17 cellular contexts compared by ENCODE assay signal in genomic region chr16:89035698-89036570, GRCh38. TPM values are rescaled to one million over a fixed set of nuclear protein-coding genes. Genes with fewer than 3 reads are reported as not detected.
"Had no signal": no experiment of that assay in that cellular context is flagged by ENCODE, and none has a peak within 500 bp of the region (broad histone marks: within the 10 kb centered on the region; RNA-seq: fewer than 3 reads in every experiment).

No MANE protein-coding gene starts in this region.

- ATAC-seq: effector memory CD8-positive, alpha-beta T cell; left colon had no signal

- H3K4me2 ChIP-seq: hepatocyte had no signal

- H3K36me3 ChIP-seq: esophagus squamous epithelium, tibial nerve, uterus had no signal

- DNase-seq: activated CD4-positive, alpha-beta T cell treated with anti-CD3 and anti-CD28 coated beads, Interleukin-2, amount 50 U/mL, for 1 hour; activated CD8-positive, alpha-beta memory T cell treated with anti-CD3 and anti-CD28 coated beads, Interleukin-2, amount 50 U/mL, for 4 hours; activated effector memory CD4-positive, alpha-beta T cell treated with Interleukin-2 at 50 U/mL for 16 hours; activated naive CD4-positive, alpha-beta T cell treated with anti-CD3 and anti-CD28 coated beads, Interleukin-2, amount 50 U/mL, for 16 hours; activated T-cell treated with anti-CD3 and anti-CD28 coated beads, Interleukin-2, amount 50 U/mL, for 48 hours; dermis blood vessel endothelial cell; effector memory CD8-positive, alpha-beta T cell; esophagus squamous epithelium; left colon; mammary epithelial cell; naive B cell; stimulated activated CD4-positive, alpha-beta T cell treated with anti-CD3 and anti-CD28 coated beads, Interleukin-15, amount 100 ng/mL, for 24 hours; stimulated activated CD4-positive, alpha-beta T cell treated with anti-CD3 and anti-CD28 coated beads, Interleukin-2, amount 100 ng/mL, for 48 hours; uterus had no signal

- H3K27me3 ChIP-seq: uterus had no signal

- H3K4me1 ChIP-seq: esophagus squamous epithelium, uterus had no signal

- H3K4me3 ChIP-seq: esophagus squamous epithelium, hepatocyte, skin epidermis, tibial nerve, uterus had no signal

- H3K79me2 ChIP-seq: hepatocyte had no signal

- H3K9me3 ChIP-seq: esophagus squamous epithelium, uterus had no signal

- H3K27ac ChIP-seq: esophagus squamous epithelium, hepatocyte, skin epidermis, tibial nerve, uterus had no signal

- H2AFZ ChIP-seq: hepatocyte had no signal

RNA-seq across cellular contexts. Expression of gene CBFA2T3, which starts 58.9 kb away (rescaled TPM):
- total RNA-seq: dermis blood vessel endothelial cell had no signal
